Comparison of ENCODE assay signal across 8 cellular contexts in genomic region chr22:23218867-23219251, GRCh38. TPM values are rescaled to one million over a fixed set of nuclear protein-coding genes. Genes with fewer than 3 reads are reported as not detected.
DNase-seq lines count a peak whose midpoint lies in the region; ATAC-seq and TF ChIP-seq lines count a peak whose summit lies in the region.

No MANE protein-coding gene starts in this region.

- peaks cover 93% of the 10 kb centered on the region for H4K20me1 ChIP-seq in hepatocyte (ENCODE audit: insufficient read depth, poor library complexity, severe bottlenecking)
- H4K20me1 ChIP-seq in smooth muscle cell (ENCODE audit: low read depth) = peaks cover 100% of the 10 kb centered on the region

- H3K9me3 ChIP-seq in WERI-Rb-1 (ENCODE audit: severe bottlenecking) (no peaks in the 10 kb centered on the region), hepatocyte (ENCODE audit: low read depth) (no peaks in the 10 kb centered on the region), smooth muscle cell (replicated peaks; ENCODE audit: low read depth) (no peaks in the 10 kb centered on the region)

- H3K36me3 ChIP-seq in WERI-Rb-1 = peaks cover 6% of the 10 kb centered on the region; the same call in 1 of the 2 replicates
- H3K36me3 ChIP-seq in hepatocyte (replicated peaks; ENCODE audit: insufficient read depth, low read depth) = no peaks in the 10 kb centered on the region
- no peaks in the 10 kb centered on the region for H3K36me3 ChIP-seq in smooth muscle cell (ENCODE audit: low read depth)

- H3K4me1 ChIP-seq in hepatocyte (ENCODE audit: insufficient read depth) (peaks cover 56% of the 10 kb centered on the region), smooth muscle cell (ENCODE audit: low read depth) (peaks cover 25% of the 10 kb centered on the region)

- H3K4me2 ChIP-seq in hepatocyte (peak overlapping the region; percentile 76), smooth muscle cell (peak overlapping the region; percentile 67)

- H3K79me2 ChIP-seq in hepatocyte = peaks cover 93% of the 10 kb centered on the region
- peaks cover 64% of the 10 kb centered on the region for H3K79me2 ChIP-seq in smooth muscle cell (ENCODE audit: low read depth)

- DNase-seq in D341Med (ENCODE audit: low spot score) (peak; percentile 88), M059J (ENCODE audit: low read depth) (peak; percentile 54), WERI-Rb-1 (peak; percentile 95), hepatocyte (ENCODE audit: low spot score) (peak; percentile 73), smooth muscle cell (lab: John Stamatoyannopoulos, UW; ENCODE audit: unreplicated experiment) (peak; percentile 13)
- DNase-seq in effector CD4-positive, alpha-beta T cell = no peak

- ATAC-seq in HG03565 (IDR thresholded peaks at IDR 0.05; ENCODE audit: unreplicated experiment) = no peak
- no peak for ATAC-seq in esophagus mucosa

- no peak overlapping the region for H2AFZ ChIP-seq in hepatocyte
- no peak overlapping the region for H2AFZ ChIP-seq in smooth muscle cell (ENCODE audit: low read depth)

- no peaks in the 10 kb centered on the region for H3K9me2 ChIP-seq in hepatocyte (replicated peaks; ENCODE audit: insufficient read depth)

- peak overlapping the region; percentile 57 for H3K27ac ChIP-seq in WERI-Rb-1
- H3K27ac ChIP-seq in hepatocyte = peak overlapping the region; percentile 86
- H3K27ac ChIP-seq in smooth muscle cell (ENCODE audit: low read depth) = no peak overlapping the region

- H3K9ac ChIP-seq in smooth muscle cell (ENCODE audit: low read depth) = no peak overlapping the region

- 7% methylated on average over 11 of the region's 11 CpGs for WGBS in hepatocyte (ENCODE audit: low lambda C conversion rate, missing lambda C conversion rate)
- 5% methylated on average over 11 of the region's 11 CpGs for WGBS in smooth muscle cell (ENCODE audit: low lambda C conversion rate)

- H3K4me3 ChIP-seq in WERI-Rb-1 (ENCODE audit: low read depth, low read length) = no peak overlapping the region
- H3K4me3 ChIP-seq in hepatocyte = no peak overlapping the region
- H3K4me3 ChIP-seq in smooth muscle cell = no peak overlapping the region

- H3K27me3 ChIP-seq in WERI-Rb-1 (ENCODE audit: insufficient read depth, low read depth, severe bottlenecking) (no peaks in the 10 kb centered on the region), hepatocyte (no peaks in the 10 kb centered on the region), smooth muscle cell (ENCODE audit: low read depth) (no peaks in the 10 kb centered on the region)

- no peak for TF ChIP-seq CTCF in WERI-Rb-1 (IDR thresholded peaks at IDR 0.05; ENCODE audit: low read depth, low read length)
- TF ChIP-seq CTCF in hepatocyte (IDR thresholded peaks at IDR 0.05; ENCODE audit: poor library complexity) = no peak
- no peak for TF ChIP-seq CTCF in smooth muscle cell (IDR thresholded peaks at IDR 0.05; ENCODE audit: borderline replicate concordance, insufficient read depth, poor library complexity, severe bottlenecking)

- H3F3A ChIP-seq in smooth muscle cell (ENCODE audit: low read depth) = peaks cover 6% of the 10 kb centered on the region

RNA-seq across cellular contexts. Expression of gene BCR, which starts 38.5 kb away (rescaled TPM):
- total RNA-seq in M059J (2014; rRNA removed; shearing (Covaris generic)) = 6.4 and 13.9 TPM in 2 replicates
- total RNA-seq in hepatocyte (42.2 and 50.4 TPM in 2 replicates), smooth muscle cell (11.1 and 15.4 TPM in 2 replicates), esophagus mucosa (39.7 TPM)
- polyA plus RNA-seq in hepatocyte (38.8 and 41.3 TPM in 2 replicates), smooth muscle cell (13.4 and 15.0 TPM in 2 replicates)
